ENCODE assay signal across 1 cellular context in genomic region chr6:35392111-35392702, GRCh38.
TF ChIP-seq lines count a peak whose summit lies in the region.

No MANE protein-coding gene starts in this region.

TF ChIP-seq in K562, 482 proteins besides CTCF, POLR2A, EP300 and RAD21:
- TF ChIP-seq, protein P1, sequence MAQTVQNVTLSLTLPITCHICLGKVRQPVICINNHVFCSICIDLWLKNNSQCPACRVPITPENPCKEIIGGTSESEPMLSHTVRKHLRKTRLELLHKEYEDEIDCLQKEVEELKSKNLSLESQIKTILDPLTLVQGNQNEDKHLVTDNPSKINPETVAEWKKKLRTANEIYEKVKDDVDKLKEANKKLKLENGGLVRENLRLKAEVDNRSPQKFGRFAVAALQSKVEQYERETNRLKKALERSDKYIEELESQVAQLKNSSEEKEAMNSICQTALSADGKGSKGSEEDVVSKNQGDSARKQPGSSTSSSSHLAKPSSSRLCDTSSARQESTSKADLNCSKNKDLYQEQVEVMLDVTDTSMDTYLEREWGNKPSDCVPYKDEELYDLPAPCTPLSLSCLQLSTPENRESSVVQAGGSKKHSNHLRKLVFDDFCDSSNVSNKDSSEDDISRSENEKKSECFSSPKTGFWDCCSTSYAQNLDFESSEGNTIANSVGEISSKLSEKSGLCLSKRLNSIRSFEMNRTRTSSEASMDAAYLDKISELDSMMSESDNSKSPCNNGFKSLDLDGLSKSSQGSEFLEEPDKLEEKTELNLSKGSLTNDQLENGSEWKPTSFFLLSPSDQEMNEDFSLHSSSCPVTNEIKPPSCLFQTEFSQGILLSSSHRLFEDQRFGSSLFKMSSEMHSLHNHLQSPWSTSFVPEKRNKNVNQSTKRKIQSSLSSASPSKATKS (CRISPR knock-in tag; IDR thresholded peaks at IDR 0.05): no peak
- peak; percentile 81 for TF ChIP-seq NFIC (IDR thresholded peaks at IDR 0.05)
